In the genomic region with DNA sequence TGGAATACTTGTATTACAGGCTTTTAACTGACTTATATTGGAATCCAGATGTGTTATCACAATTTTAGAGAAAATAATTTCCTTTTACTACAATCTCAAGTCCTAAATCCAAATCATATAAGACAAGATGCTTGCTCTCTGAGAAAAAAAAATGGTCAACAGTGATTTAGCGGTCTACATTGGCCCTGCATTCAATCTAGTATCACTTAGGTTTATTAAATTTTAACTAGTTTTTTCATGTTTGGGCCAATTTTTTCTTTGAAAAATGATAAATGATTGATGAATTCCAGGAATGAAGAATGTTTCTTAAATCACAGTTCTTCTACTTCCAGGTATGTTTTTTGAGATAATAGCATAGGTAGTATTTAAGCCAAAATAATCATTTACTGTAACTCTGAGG, we compare ENCODE assay signal across 19 cellular contexts. TPM values are rescaled to one million over a fixed set of nuclear protein-coding genes. Genes with fewer than 3 reads are reported as not detected.
DNase-seq lines count a peak whose midpoint lies in the region; ATAC-seq, FAIRE-seq and TF ChIP-seq lines count a peak whose summit lies in the region.
"Had no signal": no experiment of that assay in that cellular context is flagged by ENCODE, and none has a peak within 500 bp of the region (broad histone marks: within the 10 kb centered on the region; RNA-seq: fewer than 3 reads in every experiment).

No MANE protein-coding gene starts in this region.

- H3K27me3 Mint-ChIP-seq in natural killer cell treated with Interleukin-12 subunit alpha and Interleukin-12 subunit beta and Interleukin-15 and Interleukin-18, amount 100 ng/mL, for 72 hours: peaks cover 3 to 14% of the 10 kb centered on the region in 2 donors

- no peak overlapping the region for H3K27ac Mint-ChIP-seq in natural killer cell treated with Interleukin-12 subunit alpha and Interleukin-12 subunit beta and Interleukin-15 and Interleukin-18, amount 100 ng/mL, for 72 hours
- H3K27ac Mint-ChIP-seq: CD14-positive monocyte; CD4-positive, alpha-beta memory T cell had no signal

- H3K79me2 ChIP-seq in HepG2 (ENCODE audit: insufficient read depth, low read length): peaks cover 22% of the 10 kb centered on the region

- peaks cover 0 to 6% (median 4%) of the 10 kb centered on the region in 4 donors for H3K36me3 ChIP-seq in liver (ENCODE audit: control insufficient read depth in 4 of 4, insufficient read depth in 3 of 4, low read depth in 1 of 4, low read length in 3 of 4)
- no peaks in the 10 kb centered on the region for H3K36me3 ChIP-seq in HepG2 (replicated peaks in 1 of 2; ENCODE audit: control insufficient read depth in 1 of 2, insufficient read depth in 2 of 2, low read length in 2 of 2)
- H3K36me3 ChIP-seq in kidney (ENCODE audit: control insufficient read depth in 1 of 2, insufficient read depth in 2 of 2, low read length in 2 of 2): no peaks in the 10 kb centered on the region
- H3K36me3 ChIP-seq: BLaER1 had no signal

- in situ Hi-C loops in HepG2 (cut with HindIII; ENCODE audit: extremely low pct_ligation_motif_present, low pct_unique_long_range_greater_than_20kb): loop anchor here (5.0 kb wide), 1 partner anchor 58 kb away; no protein-coding TSS in a partner anchor

- TF ChIP-seq EP300 in HepG2 (IDR thresholded peaks at IDR 0.05; ENCODE audit: low read depth in 2 of 2, low read length in 2 of 2): no peak
- no peak for TF ChIP-seq EP300 in HepG2 (CRISPR knock-in tag; IDR thresholded peaks at IDR 0.05; ENCODE audit: borderline replicate concordance)

- H3K27me3 ChIP-seq in liver (ENCODE audit: control insufficient read depth in 4 of 4, insufficient read depth in 4 of 4, low read length in 3 of 4): no peaks in the 10 kb centered on the region
- no peaks in the 10 kb centered on the region for H3K27me3 ChIP-seq in HepG2 (ENCODE audit: control insufficient read depth in 1 of 2, insufficient read depth in 2 of 2, low read length in 2 of 2)
- H3K27me3 ChIP-seq: BLaER1 had no signal

- TF ChIP-seq CTCF in liver (IDR thresholded peaks at IDR 0.05; ENCODE audit: low read depth, low read length, missing input control) (peak; percentile 9), HepG2 (CRISPR knock-in tag; IDR thresholded peaks at IDR 0.05) (no peak), kidney (IDR thresholded peaks at IDR 0.05; ENCODE audit: borderline replicate concordance, extremely low read depth, insufficient read depth) (no peak)

- no peak for TF ChIP-seq POLR2A in HepG2 (IDR thresholded peaks at IDR 0.05; ENCODE audit: insufficient read depth in 1 of 2, low read depth in 2 of 2, low read length in 2 of 2)

- TF ChIP-seq RAD21 in liver (IDR thresholded peaks at IDR 0.05): no peak
- TF ChIP-seq RAD21 in HepG2 (CRISPR knock-in tag; IDR thresholded peaks at IDR 0.05): no peak

- CTCF ChIA-PET in HepG2 (lab: Yijun Ruan, JAX; ENCODE audit: low intra/inter-chr PET ratio, low total read pairs): no interaction called here

- peak overlapping the region; percentile 74 to 89 for H3K27ac ChIP-seq in liver (ENCODE audit: low read depth in 1 of 2, low read length in 2 of 2)
- H3K27ac ChIP-seq in HepG2 (ENCODE audit: extremely low read length, insufficient read depth, low read length): no peak overlapping the region
- no peak overlapping the region for H3K27ac ChIP-seq in kidney (ENCODE audit: low read depth in 2 of 2, low read length in 2 of 2)
- H3K27ac ChIP-seq: 22Rv1, BLaER1 had no signal

- H2AFZ ChIP-seq in HepG2 (ENCODE audit: low read length): no peak overlapping the region

- H3K9me3 ChIP-seq in liver (ENCODE audit: control insufficient read depth in 4 of 4, low read length in 3 of 4) (no peaks in the 10 kb centered on the region), HepG2 (ENCODE audit: low read length) (no peaks in the 10 kb centered on the region), kidney (ENCODE audit: control insufficient read depth in 1 of 2, low read length in 2 of 2) (no peaks in the 10 kb centered on the region)
- H3K9me3 ChIP-seq: BLaER1 had no signal

- no peaks in the 10 kb centered on the region for H4K20me1 ChIP-seq in HepG2 (ENCODE audit: insufficient read depth, low read length)
- H4K20me1 ChIP-seq: BLaER1 had no signal

- intact Hi-C loops in HepG2 (cut with micrococcal nuclease; ENCODE audit: unreplicated experiment) (no loop called here), kidney (cut with DNase I) (no loop called here)

- no peak for DNase-seq in HepG2 (ENCODE audit: low spot score)
- no peak for DNase-seq in kidney
- no peak for DNase-seq in natural killer cell treated with Interleukin-12 subunit alpha and Interleukin-12 subunit beta and Interleukin-15 and Interleukin-18, amount 100 ng/mL, for 72 hours (ENCODE audit: low spot score)
- DNase-seq: Calu3; CD4-positive, alpha-beta memory T cell; DMS79 treated with DMSO at 0.1 percent for 48 hours; GOT3; H7; KBM-7 had no signal

- 36% methylated on average over 1 of the region's 1 CpG for WGBS in liver
- WGBS in HepG2 (ENCODE audit: low lambda C conversion rate): 92% methylated on average over 1 of the region's 1 CpG

- no TSS peak for BruUV-seq in HepG2 (replicated peaks; lab: Mats Ljungman, UMichigan)

- POLR2A ChIA-PET in HepG2 (lab: Yijun Ruan, JAX): interaction anchor here (0.7 to 15.2 kb wide), 3 partner anchors 17 to 55 kb away, joined by 3 to 468 read pairs (median 3); a partner anchor contains a TSS

- no peak overlapping the region for H3K9ac ChIP-seq in liver (ENCODE audit: low read depth in 1 of 2, low read length in 2 of 2)
- no peak overlapping the region for H3K9ac ChIP-seq in HepG2 (ENCODE audit: insufficient read depth, low read depth, low read length)
- H3K9ac ChIP-seq in kidney (ENCODE audit: low read length in 2 of 2): no peak overlapping the region
- H3K9ac ChIP-seq: BLaER1 had no signal

- FAIRE-seq in HepG2 (lab: Jason Lieb, UNC) (no peak), kidney (lab: Jason Lieb, UNC) (peak; percentile 25)
- FAIRE-seq: GM12891, HTR-8/SVneo had no signal

- ATAC-seq in HepG2 (no peak), GM19035 (IDR thresholded peaks at IDR 0.05; ENCODE audit: unreplicated experiment) (no peak), GM21390 (IDR thresholded peaks at IDR 0.05; ENCODE audit: unreplicated experiment) (no peak)
- no peak for ATAC-seq in natural killer cell treated with Interleukin-12 subunit alpha and Interleukin-12 subunit beta and Interleukin-15 and Interleukin-18, amount 100 ng/mL, for 72 hours

- H3K4me1 Mint-ChIP-seq in natural killer cell treated with Interleukin-12 subunit alpha and Interleukin-12 subunit beta and Interleukin-15 and Interleukin-18, amount 100 ng/mL, for 72 hours (ENCODE audit: low read depth in 2 of 2): peaks cover 6 to 10% of the 10 kb centered on the region in 2 donors

- no peaks in the 10 kb centered on the region for H3K36me3 Mint-ChIP-seq in natural killer cell treated with Interleukin-12 subunit alpha and Interleukin-12 subunit beta and Interleukin-15 and Interleukin-18, amount 100 ng/mL, for 72 hours
- H3K36me3 Mint-ChIP-seq: CD14-positive monocyte; CD4-positive, alpha-beta memory T cell; IgD-negative memory B cell had no signal

- H3K4me3 ChIP-seq in liver (ENCODE audit: low read depth in 1 of 3, low read length in 3 of 3) (peak overlapping the region in 1 of 3 donors; percentile 52), HepG2 (replicated peaks in 1 of 3; ENCODE audit: insufficient read depth in 1 of 3, low read depth in 2 of 3, low read length in 3 of 3) (no peak overlapping the region), kidney (ENCODE audit: low read length in 2 of 2) (no peak overlapping the region)
- H3K4me3 ChIP-seq: BLaER1 had no signal

- H3K4me1 ChIP-seq in liver (ENCODE audit: control insufficient read depth in 4 of 4, insufficient read depth in 4 of 4, low read length in 3 of 4): peaks cover 7 to 53% (median 48%) of the 10 kb centered on the region in 4 donors
- H3K4me1 ChIP-seq in HepG2 (ENCODE audit: insufficient read depth, low read length): peaks cover 66% of the 10 kb centered on the region
- no peaks in the 10 kb centered on the region for H3K4me1 ChIP-seq in kidney (ENCODE audit: control insufficient read depth in 1 of 2, insufficient read depth in 1 of 2, low read depth in 1 of 2, low read length in 2 of 2)

- no peak overlapping the region for H3K4me3 Mint-ChIP-seq in natural killer cell treated with Interleukin-12 subunit alpha and Interleukin-12 subunit beta and Interleukin-15 and Interleukin-18, amount 100 ng/mL, for 72 hours
- H3K4me3 Mint-ChIP-seq: CD14-positive monocyte; CD4-positive, alpha-beta memory T cell; IgD-negative memory B cell had no signal

- no peaks in the 10 kb centered on the region for H3K9me3 Mint-ChIP-seq in natural killer cell treated with Interleukin-12 subunit alpha and Interleukin-12 subunit beta and Interleukin-15 and Interleukin-18, amount 100 ng/mL, for 72 hours
- H3K9me3 Mint-ChIP-seq: CD14-positive monocyte; CD4-positive, alpha-beta memory T cell; IgD-negative memory B cell had no signal

- no peak overlapping the region for H3K4me2 ChIP-seq in HepG2 (ENCODE audit: low read depth, low read length)
- H3K4me2 ChIP-seq: BLaER1 had no signal

RNA-seq across cellular contexts. Expression of a gene that starts 2.8 kb away (rescaled TPM):
- total RNA-seq in liver (over 10,000 TPM; 11,566 to 20,700 TPM), HepG2 (2016; rRNA removed; fragmentation: Illumina TruSeq; extraction: Trizol) (1,495 and 2,423 TPM in 2 replicates), kidney (2.8 TPM)
- polyA plus RNA-seq in liver (over 10,000 TPM in 1 of 2 donors, 1,000 to 10,000 TPM in 1; 7,404 to 18,576 TPM), HepG2 (2011; rRNA removed) (1,030 and 1,037 TPM in 2 replicates), kidney (ENCODE audit: insufficient read depth, low read depth, low replicate concordance) (1.8 TPM)
- 401 and 461 TPM in 2 replicates for total RNA-seq in HepG2 (2016; cell fraction: cytosol; rRNA removed; fragmentation: Illumina TruSeq; extraction: Trizol; ENCODE audit: low read depth)
- 1,449 and 2,438 TPM in 2 replicates for total RNA-seq in HepG2 (2016; cell fraction: insoluble cytoplasmic fraction; rRNA removed; fragmentation: Illumina TruSeq; extraction: Trizol)
- total RNA-seq in HepG2 (2016; cell fraction: membrane; rRNA removed; fragmentation: Illumina TruSeq; extraction: Trizol): 624 and 702 TPM in 2 replicates
- 2,130 and 2,392 TPM in 2 replicates for total RNA-seq in HepG2 (2016; cell fraction: nucleus; rRNA removed; fragmentation: Illumina TruSeq; extraction: Trizol)
- polyA plus RNA-seq in HepG2 (2011; cell fraction: cytosol; rRNA removed): 571 and 1,106 TPM in 2 replicates
- 235 and 339 TPM in 2 replicates for polyA plus RNA-seq in HepG2 (2011; cell fraction: nucleus; rRNA removed)
- 1,249 and 1,529 TPM in 2 replicates for polyA plus RNA-seq in HepG2 (2012)
- 421 and 430 TPM in 2 replicates for polyA plus RNA-seq in HepG2 (2016; cell fraction: cytosol; fragmentation: Illumina TruSeq; extraction: Trizol; ENCODE audit: low read depth)
- 1,324 and 1,381 TPM in 2 replicates for polyA plus RNA-seq in HepG2 (2016; cell fraction: insoluble cytoplasmic fraction; fragmentation: Illumina TruSeq; extraction: Trizol; ENCODE audit: low read depth)
- polyA plus RNA-seq in HepG2 (2016; cell fraction: membrane; fragmentation: Illumina TruSeq; extraction: Trizol; ENCODE audit: low read depth): 463 and 496 TPM in 2 replicates
- 2,640 and 2,884 TPM in 2 replicates for polyA plus RNA-seq in HepG2 (2016; cell fraction: nucleus; fragmentation: Illumina TruSeq; extraction: Trizol; ENCODE audit: insufficient read depth, low read depth)
- 0.72 and 295 TPM in 2 replicates for polyA minus RNA-seq in HepG2 (2011; rRNA and poly(A)+ RNA removed; ENCODE audit: low replicate concordance)
- polyA minus RNA-seq in HepG2 (2011; cell fraction: cytosol; rRNA and poly(A)+ RNA removed): 285 and 453 TPM in 2 replicates
- 263 and 473 TPM in 2 replicates for polyA minus RNA-seq in HepG2 (2011; cell fraction: nucleus; rRNA and poly(A)+ RNA removed)
- not detected for total RNA-seq in natural killer cell treated with Interleukin-12 subunit alpha and Interleukin-12 subunit beta and Interleukin-15 and Interleukin-18, amount 100 ng/mL, for 72 hours
- total RNA-seq: A673; CD4-positive, alpha-beta memory T cell; H7 had no signal
- polyA plus RNA-seq: CD14-positive monocyte; CD4-positive, alpha-beta memory T cell; IgD-negative memory B cell had no signal

RNA-seq across cellular contexts. Expression of a gene that starts 24.7 kb away (rescaled TPM):
- over 10,000 TPM; 12,179 to 25,210 TPM for total RNA-seq in liver
- polyA plus RNA-seq in liver: over 10,000 TPM in 1 of 2 donors, 1,000 to 10,000 TPM in 1; 8,747 to 16,618 TPM
- total RNA-seq in HepG2 (2016; rRNA removed; fragmentation: Illumina TruSeq; extraction: Trizol): 743 and 1,523 TPM in 2 replicates
- total RNA-seq in HepG2 (2016; cell fraction: cytosol; rRNA removed; fragmentation: Illumina TruSeq; extraction: Trizol; ENCODE audit: low read depth): 63.8 and 68.9 TPM in 2 replicates
- total RNA-seq in HepG2 (2016; cell fraction: insoluble cytoplasmic fraction; rRNA removed; fragmentation: Illumina TruSeq; extraction: Trizol): 698 and 1,531 TPM in 2 replicates
- 131 and 151 TPM in 2 replicates for total RNA-seq in HepG2 (2016; cell fraction: membrane; rRNA removed; fragmentation: Illumina TruSeq; extraction: Trizol)
- total RNA-seq in HepG2 (2016; cell fraction: nucleus; rRNA removed; fragmentation: Illumina TruSeq; extraction: Trizol): 1,165 and 1,343 TPM in 2 replicates
- 640 and 755 TPM in 2 replicates for polyA plus RNA-seq in HepG2 (2011; rRNA removed)
- 361 and 711 TPM in 2 replicates for polyA plus RNA-seq in HepG2 (2011; cell fraction: cytosol; rRNA removed)
- polyA plus RNA-seq in HepG2 (2011; cell fraction: nucleus; rRNA removed): 219 and 306 TPM in 2 replicates
- polyA plus RNA-seq in HepG2 (2012): 1,090 and 1,341 TPM in 2 replicates
- polyA plus RNA-seq in HepG2 (2016; cell fraction: cytosol; fragmentation: Illumina TruSeq; extraction: Trizol; ENCODE audit: low read depth): 52.4 and 61.1 TPM in 2 replicates
- polyA plus RNA-seq in HepG2 (2016; cell fraction: insoluble cytoplasmic fraction; fragmentation: Illumina TruSeq; extraction: Trizol; ENCODE audit: low read depth): 573 and 576 TPM in 2 replicates
- polyA plus RNA-seq in HepG2 (2016; cell fraction: membrane; fragmentation: Illumina TruSeq; extraction: Trizol; ENCODE audit: low read depth): 76.3 and 93.7 TPM in 2 replicates
- 1,268 and 1,352 TPM in 2 replicates for polyA plus RNA-seq in HepG2 (2016; cell fraction: nucleus; fragmentation: Illumina TruSeq; extraction: Trizol; ENCODE audit: insufficient read depth, low read depth)
- polyA minus RNA-seq in HepG2 (2011; rRNA and poly(A)+ RNA removed; ENCODE audit: low replicate concordance): 0.40 and 296 TPM in 2 replicates
- polyA minus RNA-seq in HepG2 (2011; cell fraction: cytosol; rRNA and poly(A)+ RNA removed): 327 and 562 TPM in 2 replicates
- polyA minus RNA-seq in HepG2 (2011; cell fraction: nucleus; rRNA and poly(A)+ RNA removed): 245 and 404 TPM in 2 replicates
- 6.1 TPM for total RNA-seq in kidney
- 5.3 TPM for polyA plus RNA-seq in kidney (ENCODE audit: insufficient read depth, low read depth, low replicate concordance)
- total RNA-seq in natural killer cell treated with Interleukin-12 subunit alpha and Interleukin-12 subunit beta and Interleukin-15 and Interleukin-18, amount 100 ng/mL, for 72 hours: not detected
- total RNA-seq: A673; Calu3; CD4-positive, alpha-beta memory T cell; H7 had no signal
- polyA plus RNA-seq: CD14-positive monocyte; CD4-positive, alpha-beta memory T cell; IgD-negative memory B cell had no signal

RNA-seq across cellular contexts. Expression of a gene that starts 52.4 kb away (rescaled TPM):
- total RNA-seq in liver (over 10,000 TPM; 11,744 to 21,431 TPM), HepG2 (2016; rRNA removed; fragmentation: Illumina TruSeq; extraction: Trizol) (408 and 784 TPM in 2 replicates), kidney (42.5 TPM)
- polyA plus RNA-seq in liver (over 10,000 TPM; 11,318 to 19,021 TPM), HepG2 (2011; rRNA removed) (226 and 273 TPM in 2 replicates), kidney (ENCODE audit: insufficient read depth, low read depth, low replicate concordance) (23.5 TPM)
- 56.7 and 69.7 TPM in 2 replicates for total RNA-seq in HepG2 (2016; cell fraction: cytosol; rRNA removed; fragmentation: Illumina TruSeq; extraction: Trizol; ENCODE audit: low read depth)
- total RNA-seq in HepG2 (2016; cell fraction: insoluble cytoplasmic fraction; rRNA removed; fragmentation: Illumina TruSeq; extraction: Trizol): 374 and 784 TPM in 2 replicates
- 96.6 and 132 TPM in 2 replicates for total RNA-seq in HepG2 (2016; cell fraction: membrane; rRNA removed; fragmentation: Illumina TruSeq; extraction: Trizol)
- total RNA-seq in HepG2 (2016; cell fraction: nucleus; rRNA removed; fragmentation: Illumina TruSeq; extraction: Trizol): 538 and 629 TPM in 2 replicates
- 107 and 238 TPM in 2 replicates for polyA plus RNA-seq in HepG2 (2011; cell fraction: cytosol; rRNA removed)
- 60.1 and 85.7 TPM in 2 replicates for polyA plus RNA-seq in HepG2 (2011; cell fraction: nucleus; rRNA removed)
- 449 and 489 TPM in 2 replicates for polyA plus RNA-seq in HepG2 (2012)
- 53.8 and 63.1 TPM in 2 replicates for polyA plus RNA-seq in HepG2 (2016; cell fraction: cytosol; fragmentation: Illumina TruSeq; extraction: Trizol; ENCODE audit: low read depth)
- polyA plus RNA-seq in HepG2 (2016; cell fraction: insoluble cytoplasmic fraction; fragmentation: Illumina TruSeq; extraction: Trizol; ENCODE audit: low read depth): 379 and 391 TPM in 2 replicates
- polyA plus RNA-seq in HepG2 (2016; cell fraction: membrane; fragmentation: Illumina TruSeq; extraction: Trizol; ENCODE audit: low read depth): 70.9 and 94.9 TPM in 2 replicates
- 850 and 880 TPM in 2 replicates for polyA plus RNA-seq in HepG2 (2016; cell fraction: nucleus; fragmentation: Illumina TruSeq; extraction: Trizol; ENCODE audit: insufficient read depth, low read depth)
- 57.2 TPM in 1 of 2 replicates, not detected in the other for polyA minus RNA-seq in HepG2 (2011; rRNA and poly(A)+ RNA removed; ENCODE audit: low replicate concordance)
- polyA minus RNA-seq in HepG2 (2011; cell fraction: cytosol; rRNA and poly(A)+ RNA removed): 69.4 and 146 TPM in 2 replicates
- polyA minus RNA-seq in HepG2 (2011; cell fraction: nucleus; rRNA and poly(A)+ RNA removed): 65.9 and 110 TPM in 2 replicates
- not detected for total RNA-seq in natural killer cell treated with Interleukin-12 subunit alpha and Interleukin-12 subunit beta and Interleukin-15 and Interleukin-18, amount 100 ng/mL, for 72 hours
- total RNA-seq: A673; CD4-positive, alpha-beta memory T cell; H7 had no signal
- polyA plus RNA-seq: CD14-positive monocyte; CD4-positive, alpha-beta memory T cell; IgD-negative memory B cell had no signal

Comparison
In these comparisons a context has a peak if more than half of its experiments do, and no peak if none do; other contexts are left out.
1. H3K27ac ChIP-seq: peak in liver (2 of 2); none in HepG2 (single experiment) and kidney (0 of 2).
2. RNA of a gene that starts 2.8 kb away (total RNA-seq): 11,566 to 20,700 TPM in liver and 401 to 2,438 TPM in HepG2; 2.8 TPM in kidney (single experiment) and not detected in natural killer cell treated with Interleukin-12 subunit alpha and Interleukin-12 subunit beta and Interleukin-15 and Interleukin-18, amount 100 ng/mL, for 72 hours; every median in the first group is over 100 times any median in the second.
3. RNA of a gene that starts 52.4 kb away (total RNA-seq): 11,744 to 21,431 TPM in liver, 56.7 to 784 TPM in HepG2 and 42.5 TPM in kidney (single experiment); not detected in natural killer cell treated with Interleukin-12 subunit alpha and Interleukin-12 subunit beta and Interleukin-15 and Interleukin-18, amount 100 ng/mL, for 72 hours; every median in the first group is over 10 times any median in the second.